Comparison of ENCODE assay signal across 8 cellular contexts in genomic region chr17:79842656-79843474, GRCh38. TPM values are rescaled to one million over a fixed set of nuclear protein-coding genes. Genes with fewer than 3 reads are reported as not detected.
DNase-seq lines count a peak whose midpoint lies in the region; ATAC-seq and TF ChIP-seq lines count a peak whose summit lies in the region.

No MANE protein-coding gene starts in this region.

- H3K27ac ChIP-seq in GM23338 (ENCODE audit: low read depth), result no peak overlapping the region

- H3K36me3 ChIP-seq in GM23338 (ENCODE audit: insufficient read depth) (no peaks in the 10 kb centered on the region), mucosa of stomach (ENCODE audit: control insufficient read depth, insufficient read depth, low read length) (no peaks in the 10 kb centered on the region)

- H3K27me3 ChIP-seq in GM23338 (ENCODE audit: insufficient read depth) (peaks cover 90% of the 10 kb centered on the region), mucosa of stomach (ENCODE audit: control insufficient read depth, insufficient read depth, low read length) (peaks cover 44% of the 10 kb centered on the region)

- H3K27ac Mint-ChIP-seq in GM23338, result no peak overlapping the region
- peak overlapping the region; percentile 70 for H3K27ac Mint-ChIP-seq in activated naive CD4-positive, alpha-beta T cell treated with anti-CD3 and anti-CD28 coated beads, Interleukin-2, amount 10 ng/mL, durations not matched to agents 7 days and 5 days

- H3K4me2 ChIP-seq in GM23338, result peak overlapping the region; percentile 84

- peak overlapping the region; percentile 46 for H3K4me3 Mint-ChIP-seq in GM23338
- H3K4me3 Mint-ChIP-seq in activated naive CD4-positive, alpha-beta T cell treated with anti-CD3 and anti-CD28 coated beads, Interleukin-2, amount 10 ng/mL, durations not matched to agents 7 days and 5 days, result peak overlapping the region; percentile 41

- H3K79me2 ChIP-seq in GM23338 (replicated peaks; ENCODE audit: insufficient read depth), result no peaks in the 10 kb centered on the region

- H2AFZ ChIP-seq in GM23338, result peak overlapping the region; percentile 88; the same call in 1 of the 2 replicates

- H3K9me2 ChIP-seq in GM23338 (ENCODE audit: insufficient read depth), result no peaks in the 10 kb centered on the region

- H3K36me3 Mint-ChIP-seq in GM23338 (ENCODE audit: low read depth), result no peaks in the 10 kb centered on the region
- H3K36me3 Mint-ChIP-seq in activated naive CD4-positive, alpha-beta T cell treated with anti-CD3 and anti-CD28 coated beads, Interleukin-2, amount 10 ng/mL, durations not matched to agents 7 days and 5 days, result peaks cover 9% of the 10 kb centered on the region

- peaks cover 5% of the 10 kb centered on the region; the same call in 2 of the 3 replicates for H3K9me3 Mint-ChIP-seq in GM23338
- H3K9me3 Mint-ChIP-seq in activated naive CD4-positive, alpha-beta T cell treated with anti-CD3 and anti-CD28 coated beads, Interleukin-2, amount 10 ng/mL, durations not matched to agents 7 days and 5 days, result no peaks in the 10 kb centered on the region

- peaks cover 75% of the 10 kb centered on the region for H3K27me3 Mint-ChIP-seq in GM23338 (ENCODE audit: insufficient read depth, low read depth, poor library complexity)
- H3K27me3 Mint-ChIP-seq in activated naive CD4-positive, alpha-beta T cell treated with anti-CD3 and anti-CD28 coated beads, Interleukin-2, amount 10 ng/mL, durations not matched to agents 7 days and 5 days, result peaks cover 84% of the 10 kb centered on the region

- CTCF ChIA-PET in activated naive CD4-positive, alpha-beta T cell treated with anti-CD3 and anti-CD28 coated beads, Interleukin-2, amount 10 ng/mL, durations not matched to agents 7 days and 5 days (lab: Charles Lee), result interaction anchor here (1.0 to 4.5 kb wide), 7 partner anchors 28 to 128 kb away, joined by 3 to 27 read pairs (median 5); no protein-coding TSS in a partner anchor

- peaks cover 25% of the 10 kb centered on the region for H3F3A ChIP-seq in GM23338 (replicated peaks; ENCODE audit: low read depth)

- H3K4me3 ChIP-seq in GM23338, result peak overlapping the region; percentile 64
- no peak overlapping the region for H3K4me3 ChIP-seq in mucosa of stomach (ENCODE audit: low read length)

- H3K4me1 Mint-ChIP-seq in GM23338, result peaks cover 25% of the 10 kb centered on the region
- H3K4me1 Mint-ChIP-seq in activated naive CD4-positive, alpha-beta T cell treated with anti-CD3 and anti-CD28 coated beads, Interleukin-2, amount 10 ng/mL, durations not matched to agents 7 days and 5 days, result peaks cover 38% of the 10 kb centered on the region

- peaks cover 30% of the 10 kb centered on the region for H3K4me1 ChIP-seq in GM23338 (ENCODE audit: insufficient read depth)
- peaks cover 53% of the 10 kb centered on the region for H3K4me1 ChIP-seq in mucosa of stomach (ENCODE audit: control insufficient read depth, insufficient read depth, low read length)

- no peak for TF ChIP-seq CTCF in GM23338 (conservative IDR thresholded peaks at IDR 0.05; ENCODE audit: low read depth in 2 of 2)

- H3K9ac ChIP-seq in mucosa of stomach (ENCODE audit: low read length), result peak overlapping the region; percentile 71

- H4K20me1 ChIP-seq in GM23338 (replicated peaks; ENCODE audit: insufficient read depth), result peaks cover 6% of the 10 kb centered on the region

- peak; percentile 0; the same call in 1 of the 3 replicates for ATAC-seq in GM23338

- DNase-seq in ACHN (peak; percentile 21), GM23338 (ENCODE audit: low spot score) (peak; percentile 39), C1 segment of cervical spinal cord (lab: John Stamatoyannopoulos, UW) (no peak), cerebellar cortex (ENCODE audit: low spot score) (no peak), CD1c-positive myeloid dendritic cell (ENCODE audit: extremely low spot score) (no peak), DMS153 (lab: John Stamatoyannopoulos, UW) (no peak)
- peak; percentile 41 for DNase-seq in activated naive CD4-positive, alpha-beta T cell treated with anti-CD3 and anti-CD28 coated beads, Interleukin-2, amount 10 ng/mL, durations not matched to agents 7 days and 5 days

- in situ Hi-C loops in ACHN (cut with HindIII; ENCODE audit: low pct_ligation_motif_present, low pct_unique_long_range_greater_than_20kb, low sequenced_read_pairs), result no loop called here

- no peaks in the 10 kb centered on the region for H3K9me3 ChIP-seq in mucosa of stomach (ENCODE audit: control insufficient read depth, low read length)

TF ChIP-seq in GM23338, 12 proteins besides CTCF, POLR2A, EP300 and RAD21:
- no peak for TF ChIP-seq ZNF331 (CRISPR knock-in tag; IDR thresholded peaks at IDR 0.05; ENCODE audit: low read depth)
- no peak for TF ChIP-seq STAT1 (IDR thresholded peaks at IDR 0.05; ENCODE audit: unreplicated experiment)
- TF ChIP-seq ETS1 (IDR thresholded peaks at IDR 0.05), result no peak
- TF ChIP-seq, protein P1, sequence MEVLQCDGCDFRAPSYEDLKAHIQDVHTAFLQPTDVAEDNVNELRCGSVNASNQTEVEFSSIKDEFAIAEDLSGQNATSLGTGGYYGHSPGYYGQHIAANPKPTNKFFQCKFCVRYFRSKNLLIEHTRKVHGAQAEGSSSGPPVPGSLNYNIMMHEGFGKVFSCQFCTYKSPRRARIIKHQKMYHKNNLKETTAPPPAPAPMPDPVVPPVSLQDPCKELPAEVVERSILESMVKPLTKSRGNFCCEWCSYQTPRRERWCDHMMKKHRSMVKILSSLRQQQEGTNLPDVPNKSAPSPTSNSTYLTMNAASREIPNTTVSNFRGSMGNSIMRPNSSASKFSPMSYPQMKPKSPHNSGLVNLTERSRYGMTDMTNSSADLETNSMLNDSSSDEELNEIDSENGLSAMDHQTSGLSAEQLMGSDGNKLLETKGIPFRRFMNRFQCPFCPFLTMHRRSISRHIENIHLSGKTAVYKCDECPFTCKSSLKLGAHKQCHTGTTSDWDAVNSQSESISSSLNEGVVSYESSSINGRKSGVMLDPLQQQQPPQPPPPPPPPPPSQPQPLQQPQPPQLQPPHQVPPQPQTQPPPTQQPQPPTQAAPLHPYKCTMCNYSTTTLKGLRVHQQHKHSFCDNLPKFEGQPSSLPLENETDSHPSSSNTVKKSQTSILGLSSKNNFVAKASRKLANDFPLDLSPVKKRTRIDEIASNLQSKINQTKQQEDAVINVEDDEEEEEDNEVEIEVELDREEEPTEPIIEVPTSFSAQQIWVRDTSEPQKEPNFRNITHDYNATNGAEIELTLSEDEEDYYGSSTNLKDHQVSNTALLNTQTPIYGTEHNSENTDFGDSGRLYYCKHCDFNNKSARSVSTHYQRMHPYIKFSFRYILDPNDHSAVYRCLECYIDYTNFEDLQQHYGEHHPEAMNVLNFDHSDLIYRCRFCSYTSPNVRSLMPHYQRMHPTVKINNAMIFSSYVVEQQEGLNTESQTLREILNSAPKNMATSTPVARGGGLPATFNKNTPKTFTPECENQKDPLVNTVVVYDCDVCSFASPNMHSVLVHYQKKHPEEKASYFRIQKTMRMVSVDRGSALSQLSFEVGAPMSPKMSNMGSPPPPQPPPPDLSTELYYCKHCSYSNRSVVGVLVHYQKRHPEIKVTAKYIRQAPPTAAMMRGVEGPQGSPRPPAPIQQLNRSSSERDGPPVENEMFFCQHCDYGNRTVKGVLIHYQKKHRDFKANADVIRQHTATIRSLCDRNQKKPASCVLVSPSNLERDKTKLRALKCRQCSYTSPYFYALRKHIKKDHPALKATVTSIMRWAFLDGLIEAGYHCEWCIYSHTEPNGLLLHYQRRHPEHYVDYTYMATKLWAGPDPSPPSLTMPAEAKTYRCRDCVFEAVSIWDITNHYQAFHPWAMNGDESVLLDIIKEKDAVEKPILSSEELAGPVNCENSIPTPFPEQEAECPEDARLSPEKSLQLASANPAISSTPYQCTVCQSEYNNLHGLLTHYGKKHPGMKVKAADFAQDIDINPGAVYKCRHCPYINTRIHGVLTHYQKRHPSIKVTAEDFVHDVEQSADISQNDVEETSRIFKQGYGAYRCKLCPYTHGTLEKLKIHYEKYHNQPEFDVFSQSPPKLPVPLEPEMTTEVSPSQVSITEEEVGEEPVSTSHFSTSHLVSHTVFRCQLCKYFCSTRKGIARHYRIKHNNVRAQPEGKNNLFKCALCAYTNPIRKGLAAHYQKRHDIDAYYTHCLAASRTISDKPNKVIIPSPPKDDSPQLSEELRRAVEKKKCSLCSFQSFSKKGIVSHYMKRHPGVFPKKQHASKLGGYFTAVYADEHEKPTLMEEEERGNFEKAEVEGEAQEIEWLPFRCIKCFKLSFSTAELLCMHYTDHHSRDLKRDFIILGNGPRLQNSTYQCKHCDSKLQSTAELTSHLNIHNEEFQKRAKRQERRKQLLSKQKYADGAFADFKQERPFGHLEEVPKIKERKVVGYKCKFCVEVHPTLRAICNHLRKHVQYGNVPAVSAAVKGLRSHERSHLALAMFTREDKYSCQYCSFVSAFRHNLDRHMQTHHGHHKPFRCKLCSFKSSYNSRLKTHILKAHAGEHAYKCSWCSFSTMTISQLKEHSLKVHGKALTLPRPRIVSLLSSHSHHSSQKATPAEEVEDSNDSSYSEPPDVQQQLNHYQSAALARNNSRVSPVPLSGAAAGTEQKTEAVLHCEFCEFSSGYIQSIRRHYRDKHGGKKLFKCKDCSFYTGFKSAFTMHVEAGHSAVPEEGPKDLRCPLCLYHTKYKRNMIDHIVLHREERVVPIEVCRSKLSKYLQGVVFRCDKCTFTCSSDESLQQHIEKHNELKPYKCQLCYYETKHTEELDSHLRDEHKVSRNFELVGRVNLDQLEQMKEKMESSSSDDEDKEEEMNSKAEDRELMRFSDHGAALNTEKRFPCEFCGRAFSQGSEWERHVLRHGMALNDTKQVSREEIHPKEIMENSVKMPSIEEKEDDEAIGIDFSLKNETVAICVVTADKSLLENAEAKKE (CRISPR knock-in tag; IDR thresholded peaks at IDR 0.05), result no peak
- peak; percentile 99 for TF ChIP-seq EZH2 (IDR thresholded peaks at IDR 0.05; ENCODE audit: low read depth, unreplicated experiment)

RNA-seq across cellular contexts. Expression of gene CBX4, which starts 3.6 kb away (rescaled TPM):
- 4.6 and 5.7 TPM in 2 replicates for total RNA-seq in GM23338 (2014; rRNA removed; shearing (Covaris generic))
- polyA plus RNA-seq in GM23338 (2016; fragmentation: Nextera tagmentation; extraction: Ambion mirVana), result 1.4 TPM in 2 replicates

RNA-seq across cellular contexts. Expression of gene CBX8, which starts 46.0 kb away (rescaled TPM):
- 0.16 and 1.0 TPM in 2 replicates for total RNA-seq in GM23338 (2014; rRNA removed; shearing (Covaris generic))
- polyA plus RNA-seq in GM23338 (2016; fragmentation: Nextera tagmentation; extraction: Ambion mirVana), result 1.1 and 1.3 TPM in 2 replicates

Comparison
In these comparisons a context has a peak if more than half of its experiments do, and no peak if none do; other contexts are left out.
1. DNase-seq: peak in ACHN (single experiment), GM23338 (single experiment) and activated naive CD4-positive, alpha-beta T cell treated with anti-CD3 and anti-CD28 coated beads, Interleukin-2, amount 10 ng/mL, durations not matched to agents 7 days and 5 days (single experiment); none in C1 segment of cervical spinal cord (0 of 14), cerebellar cortex (single experiment), CD1c-positive myeloid dendritic cell (single experiment) and DMS153 (single experiment).